ENCODE assay signal across 1 cellular context in genomic region chr22:42932857-42933782, GRCh38.
TF ChIP-seq lines count a peak whose summit lies in the region.

No MANE protein-coding gene starts in this region.

TF ChIP-seq in WTC11, 78 proteins besides CTCF, POLR2A, EP300 and RAD21 (continued from another document):
- TF ChIP-seq STAT6 (CRISPR knock-in tag; conservative IDR thresholded peaks at IDR 0.05; ENCODE audit: low read depth) = no peak
- no peak for TF ChIP-seq RORB (CRISPR knock-in tag; IDR thresholded peaks at IDR 0.05)
- TF ChIP-seq ZBTB43 (CRISPR knock-in tag; IDR thresholded peaks at IDR 0.05) = no peak
- no peak for TF ChIP-seq NFYB (CRISPR knock-in tag; conservative IDR thresholded peaks at IDR 0.05; ENCODE audit: low read depth)
- no peak for TF ChIP-seq NR1H2 (CRISPR knock-in tag; IDR thresholded peaks at IDR 0.05)
- no peak for TF ChIP-seq ZNF396 (CRISPR knock-in tag; IDR thresholded peaks at IDR 0.05; ENCODE audit: borderline replicate concordance)
- TF ChIP-seq, protein P1, sequence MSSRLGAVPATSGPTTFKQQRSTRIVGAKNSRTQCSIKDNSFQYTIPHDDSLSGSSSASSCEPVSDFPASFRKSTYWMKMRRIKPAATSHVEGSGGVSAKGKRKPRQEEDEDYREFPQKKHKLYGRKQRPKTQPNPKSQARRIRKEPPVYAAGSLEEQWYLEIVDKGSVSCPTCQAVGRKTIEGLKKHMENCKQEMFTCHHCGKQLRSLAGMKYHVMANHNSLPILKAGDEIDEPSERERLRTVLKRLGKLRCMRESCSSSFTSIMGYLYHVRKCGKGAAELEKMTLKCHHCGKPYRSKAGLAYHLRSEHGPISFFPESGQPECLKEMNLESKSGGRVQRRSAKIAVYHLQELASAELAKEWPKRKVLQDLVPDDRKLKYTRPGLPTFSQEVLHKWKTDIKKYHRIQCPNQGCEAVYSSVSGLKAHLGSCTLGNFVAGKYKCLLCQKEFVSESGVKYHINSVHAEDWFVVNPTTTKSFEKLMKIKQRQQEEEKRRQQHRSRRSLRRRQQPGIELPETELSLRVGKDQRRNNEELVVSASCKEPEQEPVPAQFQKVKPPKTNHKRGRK (CRISPR knock-in tag; IDR thresholded peaks at IDR 0.05; ENCODE audit: borderline replicate concordance) = no peak
- no peak for TF ChIP-seq JAZF1 (CRISPR knock-in tag; IDR thresholded peaks at IDR 0.05)
